In the genomic region with DNA sequence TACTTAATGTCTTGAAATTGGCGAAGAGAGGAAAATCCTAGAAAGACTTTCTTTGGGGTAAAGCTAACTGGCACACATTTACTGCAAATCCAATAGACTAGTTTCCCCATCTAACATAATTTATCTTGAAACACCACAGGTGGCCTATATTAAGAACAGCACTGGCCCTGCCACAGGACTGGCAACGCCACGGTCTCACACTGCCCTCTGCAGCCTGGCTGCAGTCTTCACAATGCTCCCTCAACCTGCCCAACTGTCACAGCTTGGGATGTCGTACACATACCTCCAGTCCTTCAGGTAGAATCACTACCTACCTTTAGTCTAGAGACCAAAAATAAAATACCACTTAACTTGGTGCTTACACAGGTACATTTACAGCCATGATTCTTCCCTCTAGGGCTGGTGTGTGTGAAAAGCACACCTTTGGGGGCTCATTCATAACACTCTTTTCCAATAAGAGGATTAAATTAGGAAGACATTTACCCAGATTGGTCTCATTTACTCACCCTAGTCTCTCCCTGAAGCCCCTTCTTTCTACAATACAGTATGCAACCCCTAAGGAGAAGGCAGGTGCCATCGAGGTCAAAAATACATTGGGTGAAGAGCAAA, we compare ENCODE assay signal across 8 cellular contexts.
DNase-seq lines count a peak whose midpoint lies in the region; ATAC-seq and TF ChIP-seq lines count a peak whose summit lies in the region.

No MANE protein-coding gene starts in this region.

- H3K9me3 ChIP-seq in heart right ventricle = no peaks in the 10 kb centered on the region

- H3K36me3 ChIP-seq in heart right ventricle = no peaks in the 10 kb centered on the region

- DNase-seq in AG09309 (ENCODE audit: low read depth) (peak; percentile 48), GM13977 (ENCODE audit: low spot score) (peak; percentile 31), NCI-H226 (peak; percentile 37), heart right ventricle (peak; percentile 63 to 66), progenitor cell of endocrine pancreas (ENCODE audit: low spot score, unreplicated experiment) (peak; percentile 58), NOMO-1 treated with DMSO at 0.1 percent for 48 hours (lab: John Stamatoyannopoulos, UW; ENCODE audit: unreplicated experiment) (no peak)
- DNase-seq in activated naive CD8-positive, alpha-beta T cell treated with anti-CD3 and anti-CD28 coated beads, Interleukin-2, amount 50 U/mL, for 24 hours = peak; percentile 31

- H3K27me3 Mint-ChIP-seq in activated naive CD8-positive, alpha-beta T cell treated with anti-CD3 and anti-CD28 coated beads, Interleukin-2, amount 50 U/mL, for 24 hours = no peaks in the 10 kb centered on the region
- no peaks in the 10 kb centered on the region for H3K27me3 Mint-ChIP-seq in progenitor cell of endocrine pancreas

- WGBS in heart right ventricle, 2 donors = 39 to 43% methylated on average over 5 of the region's 5 CpGs

- TF ChIP-seq CTCF in AG09309 (IDR thresholded peaks at IDR 0.05; ENCODE audit: control insufficient read depth, insufficient read depth, low read depth, low read length, missing control alignments) (peak; percentile 96), GM13977 (IDR thresholded peaks at IDR 0.05; ENCODE audit: extremely low read depth, insufficient read depth, missing control alignments) (peak; percentile 67), heart right ventricle (IDR thresholded peaks at IDR 0.05) (peak; percentile 49 to 88 (median 76)), progenitor cell of endocrine pancreas (IDR thresholded peaks at IDR 0.05; ENCODE audit: unreplicated experiment) (peak; percentile 93)

- peak; percentile 67 for ATAC-seq in HG03039 (IDR thresholded peaks at IDR 0.05; ENCODE audit: unreplicated experiment)
- ATAC-seq in activated naive CD8-positive, alpha-beta T cell treated with anti-CD3 and anti-CD28 coated beads, Interleukin-2, amount 50 U/mL, for 24 hours = peak; percentile 64
- peak; percentile 91 to 98 (median 96) for ATAC-seq in heart right ventricle

- H3K27ac Mint-ChIP-seq in activated naive CD8-positive, alpha-beta T cell treated with anti-CD3 and anti-CD28 coated beads, Interleukin-2, amount 50 U/mL, for 24 hours = no peak overlapping the region
- H3K27ac Mint-ChIP-seq in progenitor cell of endocrine pancreas = no peak overlapping the region

- no peaks in the 10 kb centered on the region for H3K4me1 Mint-ChIP-seq in activated naive CD8-positive, alpha-beta T cell treated with anti-CD3 and anti-CD28 coated beads, Interleukin-2, amount 50 U/mL, for 24 hours
- H3K4me1 Mint-ChIP-seq in progenitor cell of endocrine pancreas (ENCODE audit: low read depth) = peaks cover 28% of the 10 kb centered on the region

- no peak overlapping the region for H3K4me3 Mint-ChIP-seq in activated naive CD8-positive, alpha-beta T cell treated with anti-CD3 and anti-CD28 coated beads, Interleukin-2, amount 50 U/mL, for 24 hours
- no peak overlapping the region for H3K4me3 Mint-ChIP-seq in progenitor cell of endocrine pancreas (ENCODE audit: low read depth)

- no peak overlapping the region for H3K27ac ChIP-seq in heart right ventricle

- in situ Hi-C loops in GM13977 (cut with MboI; ENCODE audit: low pct_unique_long_range_greater_than_20kb, low sequenced_read_pairs, unreplicated experiment) = no loop called here

- H3K9me3 Mint-ChIP-seq in activated naive CD8-positive, alpha-beta T cell treated with anti-CD3 and anti-CD28 coated beads, Interleukin-2, amount 50 U/mL, for 24 hours = no peaks in the 10 kb centered on the region
- no peaks in the 10 kb centered on the region for H3K9me3 Mint-ChIP-seq in progenitor cell of endocrine pancreas (ENCODE audit: low read depth)

- intact Hi-C loops in heart right ventricle (cut with DNase I) = loop anchor here (5.0 to 10.0 kb wide), 12 partner anchors 176 to 1826 kb away; partner anchors contain the start of gene MEIS1 (in 1 of the 10)

- H3K4me3 ChIP-seq in AG09309 (ENCODE audit: control insufficient read depth, low read depth, low read length) = no peak overlapping the region
- H3K4me3 ChIP-seq in heart right ventricle = no peak overlapping the region

- no peaks in the 10 kb centered on the region for H3K27me3 ChIP-seq in heart right ventricle

- no peaks in the 10 kb centered on the region for H3K36me3 Mint-ChIP-seq in activated naive CD8-positive, alpha-beta T cell treated with anti-CD3 and anti-CD28 coated beads, Interleukin-2, amount 50 U/mL, for 24 hours (ENCODE audit: low read depth)
- no peaks in the 10 kb centered on the region for H3K36me3 Mint-ChIP-seq in progenitor cell of endocrine pancreas (ENCODE audit: insufficient read depth)

- no peaks in the 10 kb centered on the region for H3K4me1 ChIP-seq in heart right ventricle
